11 cellular contexts compared by ENCODE assay signal in the genomic region with DNA sequence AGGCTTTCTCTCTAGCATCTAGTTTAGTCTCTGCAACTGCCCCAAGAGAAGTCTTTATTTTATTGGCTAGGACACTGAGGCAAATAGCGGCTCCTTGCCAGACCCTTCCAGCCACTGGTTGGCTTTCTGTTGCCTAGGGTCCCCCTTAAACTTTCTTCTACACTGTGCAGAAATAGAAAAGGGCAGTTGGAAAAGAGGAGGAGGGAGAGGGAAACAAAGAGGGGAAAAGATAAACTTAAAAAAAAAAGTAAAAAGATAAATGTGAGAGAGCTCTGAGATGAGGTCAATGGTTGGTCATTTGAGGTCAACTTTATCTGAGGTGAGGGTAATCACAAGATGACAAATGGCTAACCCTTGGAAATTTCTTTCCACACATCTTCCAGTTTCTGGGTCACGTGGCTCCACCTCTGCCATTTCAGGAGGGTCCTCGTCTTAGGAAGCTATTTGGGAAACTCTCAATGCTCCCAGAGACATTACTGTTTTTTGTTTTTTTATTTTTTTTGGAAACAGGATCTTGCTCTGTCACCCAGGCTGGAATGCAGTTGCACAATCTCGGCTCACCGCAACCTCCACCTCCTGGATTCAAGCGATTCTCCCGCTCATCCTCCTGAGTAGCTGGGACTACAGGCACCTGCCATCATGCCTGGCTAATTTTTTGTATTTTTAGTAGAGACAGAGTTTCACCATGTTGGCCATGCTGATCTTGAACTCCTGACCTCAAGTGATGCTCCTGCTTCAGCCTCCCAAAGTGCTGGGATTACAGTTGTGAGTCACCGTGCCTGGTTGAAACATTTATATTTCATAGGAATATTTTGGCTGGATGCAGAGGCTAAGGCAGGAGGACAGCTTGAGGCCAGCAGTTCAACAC.
A peak's percentile ranks its signal among the peaks of the same experiment; 100 is the strongest.
DNase-seq lines count a peak whose midpoint lies in the region; ATAC-seq and TF ChIP-seq lines count a peak whose summit lies in the region.
"Had no signal": no experiment of that assay in that cellular context is flagged by ENCODE, and none has a peak within 500 bp of the region (broad histone marks: within the 10 kb centered on the region; RNA-seq: fewer than 3 reads in every experiment).

No MANE protein-coding gene starts in this region.

- DNase-seq in AG10803 (ENCODE audit: low read depth), result peak; percentile 76
- DNase-seq in OCI-M2 (lab: John Stamatoyannopoulos, UW; ENCODE audit: unreplicated experiment), result peak; percentile 29
- DNase-seq in chondrocyte (ENCODE audit: low spot score), result no peak
- DNase-seq in NCI-H1436 treated with DMSO at 0.1 percent for 48 hours (lab: John Stamatoyannopoulos, UW), result no peak
- no peak for DNase-seq in DMS 273 (lab: John Stamatoyannopoulos, UW; ENCODE audit: unreplicated experiment)
- DNase-seq: activated T-cell treated with anti-CD3 and anti-CD28 coated beads, Interleukin-2, amount 50 U/mL, for 4 hours; CD4-positive, CD25-positive, alpha-beta regulatory T cell had no signal

- H3K4me1 ChIP-seq in muscle layer of duodenum (ENCODE audit: control insufficient read depth in 1 of 2, insufficient read depth in 2 of 2, low read length in 2 of 2), result no peaks in the 10 kb centered on the region

- no peaks in the 10 kb centered on the region for H3K9me3 Mint-ChIP-seq in chondrocyte (ENCODE audit: low read depth)
- H3K9me3 Mint-ChIP-seq: activated T-cell treated with anti-CD3 and anti-CD28 coated beads, Interleukin-2, amount 50 U/mL, for 4 hours; memory B cell had no signal

- H3K4me1 Mint-ChIP-seq in chondrocyte (ENCODE audit: low read depth), result peaks cover 41% of the 10 kb centered on the region
- H3K4me1 Mint-ChIP-seq: memory B cell had no signal

- no peaks in the 10 kb centered on the region for H3K36me3 Mint-ChIP-seq in chondrocyte (ENCODE audit: low read depth)
- H3K36me3 Mint-ChIP-seq: CD4-positive, CD25-positive, alpha-beta regulatory T cell; memory B cell had no signal

- no peaks in the 10 kb centered on the region for H3K9me3 ChIP-seq in muscle layer of duodenum (ENCODE audit: control insufficient read depth in 1 of 2, low read length in 2 of 2)

- no peaks in the 10 kb centered on the region for H3K27me3 ChIP-seq in muscle layer of duodenum (ENCODE audit: low read depth, low read length)

- TF ChIP-seq CTCF in AG10803 (conservative IDR thresholded peaks at IDR 0.05; ENCODE audit: low read length) (no peak), chondrocyte (IDR thresholded peaks at IDR 0.05) (no peak)

- ATAC-seq in HG02938 (IDR thresholded peaks at IDR 0.05; ENCODE audit: unreplicated experiment) (no peak), HG03097 (IDR thresholded peaks at IDR 0.05; ENCODE audit: low FRiP score, unreplicated experiment) (no peak)
- ATAC-seq: activated T-cell treated with anti-CD3 and anti-CD28 coated beads, Interleukin-2, amount 50 U/mL, for 4 hours had no signal

- H3K4me3 ChIP-seq in AG10803 (ENCODE audit: low read length), result no peak overlapping the region
- no peak overlapping the region for H3K4me3 ChIP-seq in muscle layer of duodenum (ENCODE audit: low read depth in 1 of 2, low read length in 2 of 2)

- H3K36me3 ChIP-seq in muscle layer of duodenum (ENCODE audit: control insufficient read depth in 1 of 2, insufficient read depth in 2 of 2, low read length in 2 of 2), result no peaks in the 10 kb centered on the region

- no peaks in the 10 kb centered on the region for H3K27me3 Mint-ChIP-seq in chondrocyte (ENCODE audit: low read depth)

- no peak overlapping the region for H3K4me3 Mint-ChIP-seq in chondrocyte (ENCODE audit: unreplicated experiment)
- H3K4me3 Mint-ChIP-seq: activated T-cell treated with anti-CD3 and anti-CD28 coated beads, Interleukin-2, amount 50 U/mL, for 4 hours; CD4-positive, CD25-positive, alpha-beta regulatory T cell; memory B cell had no signal

- H3K27ac ChIP-seq in muscle layer of duodenum (ENCODE audit: low read length), result peak overlapping the region; percentile 65

- peak overlapping the region; percentile 83 for H3K27ac Mint-ChIP-seq in chondrocyte (ENCODE audit: unreplicated experiment)
- H3K27ac Mint-ChIP-seq: CD4-positive, CD25-positive, alpha-beta regulatory T cell; memory B cell had no signal

Comparison
In these comparisons a context has a peak if more than half of its experiments do, and no peak if none do; other contexts are left out.
1. DNase-seq: peak in AG10803 (single experiment) and OCI-M2 (single experiment); none in chondrocyte (single experiment), NCI-H1436 treated with DMSO at 0.1 percent for 48 hours (single experiment) and DMS 273 (single experiment).